1 cellular context compared by ENCODE assay signal in genomic region chr21:45261093-45261492, GRCh38.
TF ChIP-seq lines count a peak whose summit lies in the region.

No MANE protein-coding gene starts in this region.

TF ChIP-seq in SK-N-SH, 30 proteins besides CTCF, POLR2A, EP300 and RAD21 (continued from another document):
- TF ChIP-seq ZBTB33 (IDR thresholded peaks at IDR 0.05; ENCODE audit: borderline replicate concordance, low read depth) (no peak), SMC3 (IDR thresholded peaks at IDR 0.05; ENCODE audit: low read depth, low read length) (no peak), USF1 (IDR thresholded peaks at IDR 0.05; ENCODE audit: borderline replicate concordance, low read depth) (no peak), SIN3A (IDR thresholded peaks at IDR 0.05; ENCODE audit: borderline replicate concordance, low read depth, low read length) (no peak), RFX5 (IDR thresholded peaks at IDR 0.05; ENCODE audit: low read length) (no peak), NRF1 (IDR thresholded peaks at IDR 0.05; ENCODE audit: low read depth, low read length) (no peak), MXI1 (IDR thresholded peaks at IDR 0.05; ENCODE audit: low read depth, low read length) (no peak)
TF ChIP-seq in SK-N-SH: peak in this region for 0.
